ENCODE assay signal across 18 cellular contexts in the genomic region with DNA sequence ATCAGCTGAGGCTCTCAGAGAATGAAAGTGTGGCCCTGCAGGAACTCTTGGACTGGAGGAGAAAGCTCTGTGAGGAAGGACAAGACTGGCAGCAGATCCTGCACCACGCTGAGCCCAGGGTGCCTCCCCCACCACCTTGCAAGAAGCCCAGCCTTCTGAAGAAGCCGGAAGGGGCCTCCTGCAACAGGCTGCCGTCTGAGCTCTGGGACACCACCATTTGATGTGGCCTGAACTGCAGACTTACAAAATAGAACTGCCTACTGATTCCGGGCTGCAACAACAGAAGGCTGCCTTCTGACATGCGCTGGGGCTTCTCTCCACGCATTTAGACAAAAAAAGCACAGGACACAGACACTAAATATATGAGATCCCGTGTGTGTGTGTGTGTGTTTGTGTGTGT.
DNase-seq lines count a peak whose midpoint lies in the region; ATAC-seq and TF ChIP-seq lines count a peak whose summit lies in the region.
"Had no signal": no experiment of that assay in that cellular context is flagged by ENCODE, and none has a peak within 500 bp of the region (broad histone marks: within the 10 kb centered on the region; RNA-seq: fewer than 3 reads in every experiment).

No MANE protein-coding gene starts in this region.

- POLR2A ChIA-PET in activated naive CD8-positive, alpha-beta T cell treated with anti-CD3 and anti-CD28 coated beads, Interleukin-2, amount 10 ng/mL, durations not matched to agents 7 days and 5 days (lab: Charles Lee), result no interaction called here
- POLR2A ChIA-PET in IMR-90 (lab: Charles Lee; ENCODE audit: unreplicated experiment) (no interaction called here), Panc1 (lab: Charles Lee) (no interaction called here)

- no peak overlapping the region for H4K5ac ChIP-seq in IMR-90 (ENCODE audit: low read depth, low read length)

- in situ Hi-C loops in IMR-90 (cut with MboI; ENCODE audit: low sequenced_read_pairs) (no loop called here), Panc1 (cut with HindIII; ENCODE audit: low pct_unique_long_range_greater_than_20kb, low sequenced_read_pairs) (no loop called here)

- H2AK9ac ChIP-seq in IMR-90 (replicated peaks; ENCODE audit: low read depth, low read length, poor library complexity), result no peak overlapping the region

- no peak for DNase-seq in activated naive CD8-positive, alpha-beta T cell treated with anti-CD3 and anti-CD28 coated beads, Interleukin-2, amount 10 ng/mL, durations not matched to agents 7 days and 5 days
- DNase-seq in activated naive CD8-positive, alpha-beta T cell treated with anti-CD3 and anti-CD28 coated beads, Interleukin-2, amount 50 U/mL, for 24 hours, result no peak
- DNase-seq in IMR-90 (no peak), Panc1 (ENCODE audit: low read depth, low spot score) (no peak), mucosa of descending colon (no peak), AG20443 (ENCODE audit: low spot score) (no peak)
- DNase-seq: 8988T; ACHN; CD8-positive, alpha-beta T cell; COR-L47; GF-D8; GM23248; H9 had no signal

- peak overlapping the region; percentile 21 for H2AFZ ChIP-seq in IMR-90 (replicated peaks; ENCODE audit: low read length, poor library complexity)
- H2AFZ ChIP-seq: GM23248 had no signal

- CTCF ChIA-PET in IMR-90 (lab: Yijun Ruan, JAX), result no interaction called here
- CTCF ChIA-PET in Panc1 (lab: Charles Lee), result no interaction called here

- H3K27ac ChIP-seq in IMR-90 (ENCODE audit: insufficient read depth, low read length) (no peak overlapping the region), Panc1 (ENCODE audit: low read length) (no peak overlapping the region), neutrophil (peak overlapping the region; percentile 9)
- H3K27ac ChIP-seq: GM23248 had no signal

- H3K9me1 ChIP-seq in IMR-90 (ENCODE audit: insufficient read depth, low read length), result peaks cover 2% of the 10 kb centered on the region; the same call in 1 of the 2 replicates

- H3K9me3 Mint-ChIP-seq in activated naive CD8-positive, alpha-beta T cell treated with anti-CD3 and anti-CD28 coated beads, Interleukin-2, amount 10 ng/mL, durations not matched to agents 7 days and 5 days, result no peaks in the 10 kb centered on the region
- H3K9me3 Mint-ChIP-seq in activated naive CD8-positive, alpha-beta T cell treated with anti-CD3 and anti-CD28 coated beads, Interleukin-2, amount 50 U/mL, for 24 hours, result no peaks in the 10 kb centered on the region
- H3K9me3 Mint-ChIP-seq: CD8-positive, alpha-beta T cell; H9 had no signal

- TF ChIP-seq CTCF in IMR-90 (conservative IDR thresholded peaks at IDR 0.05; ENCODE audit: low read depth, low read length) (no peak), Panc1 (IDR thresholded peaks at IDR 0.05) (no peak), neutrophil (IDR thresholded peaks at IDR 0.05) (no peak), mucosa of descending colon (IDR thresholded peaks at IDR 0.05) (no peak)

- H2BK5ac ChIP-seq in IMR-90 (ENCODE audit: low read depth, low read length, poor library complexity, severe bottlenecking), result no peak overlapping the region

- H3K27ac Mint-ChIP-seq in activated naive CD8-positive, alpha-beta T cell treated with anti-CD3 and anti-CD28 coated beads, Interleukin-2, amount 10 ng/mL, durations not matched to agents 7 days and 5 days, result no peak overlapping the region
- H3K27ac Mint-ChIP-seq in activated naive CD8-positive, alpha-beta T cell treated with anti-CD3 and anti-CD28 coated beads, Interleukin-2, amount 50 U/mL, for 24 hours, result no peak overlapping the region
- H3K27ac Mint-ChIP-seq: B cell; CD14-positive monocyte; CD8-positive, alpha-beta T cell; IgD-negative memory B cell had no signal

- no peak overlapping the region for H3K18ac ChIP-seq in IMR-90 (ENCODE audit: low read depth, low read length)

- H2AK5ac ChIP-seq in IMR-90 (ENCODE audit: low read depth, low read length), result no peak overlapping the region

- no peak overlapping the region for H3K4me3 Mint-ChIP-seq in activated naive CD8-positive, alpha-beta T cell treated with anti-CD3 and anti-CD28 coated beads, Interleukin-2, amount 10 ng/mL, durations not matched to agents 7 days and 5 days
- no peak overlapping the region for H3K4me3 Mint-ChIP-seq in activated naive CD8-positive, alpha-beta T cell treated with anti-CD3 and anti-CD28 coated beads, Interleukin-2, amount 50 U/mL, for 24 hours
- H3K4me3 Mint-ChIP-seq: B cell; CD14-positive monocyte; CD8-positive, alpha-beta T cell; H9; IgD-negative memory B cell had no signal

- H3K4me1 ChIP-seq in IMR-90 (ENCODE audit: control insufficient read depth, insufficient read depth, low read length) (no peaks in the 10 kb centered on the region; the same call in 1 of the 2 replicates), Panc1 (ENCODE audit: control insufficient read depth, insufficient read depth, low read length) (peaks cover 4% of the 10 kb centered on the region), neutrophil (ENCODE audit: control insufficient read depth in 1 of 2, insufficient read depth in 1 of 2, low read depth in 1 of 2, low read length in 1 of 2) (no peaks in the 10 kb centered on the region), mucosa of descending colon (ENCODE audit: low read depth) (no peaks in the 10 kb centered on the region)

- no peak for TF ChIP-seq RAD21 in IMR-90 (IDR thresholded peaks at IDR 0.05; ENCODE audit: low read length)

- no peak overlapping the region for H3K14ac ChIP-seq in IMR-90 (replicated peaks; ENCODE audit: low read depth, low read length)

- H3K9ac ChIP-seq in IMR-90 (ENCODE audit: low read depth, low read length), result no peak overlapping the region
- H3K9ac ChIP-seq: GM23248 had no signal

- H3K36me3 Mint-ChIP-seq in activated naive CD8-positive, alpha-beta T cell treated with anti-CD3 and anti-CD28 coated beads, Interleukin-2, amount 10 ng/mL, durations not matched to agents 7 days and 5 days, result no peaks in the 10 kb centered on the region
- no peaks in the 10 kb centered on the region for H3K36me3 Mint-ChIP-seq in activated naive CD8-positive, alpha-beta T cell treated with anti-CD3 and anti-CD28 coated beads, Interleukin-2, amount 50 U/mL, for 24 hours (ENCODE audit: low read depth)
- H3K36me3 Mint-ChIP-seq: CD14-positive monocyte; CD8-positive, alpha-beta T cell; IgD-negative memory B cell had no signal

- H3K4me2 ChIP-seq in IMR-90 (ENCODE audit: low read depth, low read length), result no peak overlapping the region

- H3K4me3 ChIP-seq in IMR-90 (ENCODE audit: insufficient read depth, low read depth, low read length), result no peak overlapping the region
- no peak overlapping the region for H3K4me3 ChIP-seq in Panc1 (ENCODE audit: low read depth in 2 of 2, low read length in 2 of 2)
- H3K4me3 ChIP-seq in neutrophil (ENCODE audit: low read depth in 1 of 2, low read length in 1 of 2), result no peak overlapping the region
- no peak overlapping the region for H3K4me3 ChIP-seq in mucosa of descending colon
- H3K4me3 ChIP-seq: GM23248 had no signal

- BruUV-seq in IMR-90 (replicated peaks; lab: Mats Ljungman, UMichigan) (no TSS peak), Panc1 (replicated peaks; lab: Mats Ljungman, UMichigan) (no TSS peak)

- peak; percentile 39 for ATAC-seq in activated naive CD8-positive, alpha-beta T cell treated with anti-CD3 and anti-CD28 coated beads, Interleukin-2, amount 10 ng/mL, durations not matched to agents 7 days and 5 days (ENCODE audit: low read depth)
- ATAC-seq in activated naive CD8-positive, alpha-beta T cell treated with anti-CD3 and anti-CD28 coated beads, Interleukin-2, amount 50 U/mL, for 24 hours, result no peak
- ATAC-seq in IMR-90 (ENCODE audit: low read depth) (no peak), Panc1 (0 out of 2 replicates have a peak, but pooled peaks have one; percentile 26), GM21619 (IDR thresholded peaks at IDR 0.05; ENCODE audit: unreplicated experiment) (no peak), mucosa of descending colon (no peak)
- ATAC-seq: CD8-positive, alpha-beta T cell had no signal

- no peak overlapping the region for H2BK120ac ChIP-seq in IMR-90 (ENCODE audit: low read depth, low read length)

- no peaks in the 10 kb centered on the region for H3K36me3 ChIP-seq in IMR-90 (ENCODE audit: control insufficient read depth, insufficient read depth, low read length)
- no peaks in the 10 kb centered on the region for H3K36me3 ChIP-seq in Panc1 (ENCODE audit: control insufficient read depth, insufficient read depth, low read length)
- no peaks in the 10 kb centered on the region for H3K36me3 ChIP-seq in neutrophil
- no peaks in the 10 kb centered on the region for H3K36me3 ChIP-seq in mucosa of descending colon (ENCODE audit: low read depth)

- no peak overlapping the region for H3K4ac ChIP-seq in IMR-90 (ENCODE audit: low read depth, low read length)

- intact Hi-C loops in IMR-90 (cut with micrococcal nuclease) (no loop called here), Panc1 (cut with micrococcal nuclease; ENCODE audit: unreplicated experiment) (no loop called here), mucosa of descending colon (cut with DNase I, micrococcal nuclease) (no loop called here)

- H2BK15ac ChIP-seq in IMR-90 (ENCODE audit: low read depth, low read length), result no peak overlapping the region

- no peaks in the 10 kb centered on the region for H3K4me1 Mint-ChIP-seq in activated naive CD8-positive, alpha-beta T cell treated with anti-CD3 and anti-CD28 coated beads, Interleukin-2, amount 10 ng/mL, durations not matched to agents 7 days and 5 days
- H3K4me1 Mint-ChIP-seq in activated naive CD8-positive, alpha-beta T cell treated with anti-CD3 and anti-CD28 coated beads, Interleukin-2, amount 50 U/mL, for 24 hours, result no peaks in the 10 kb centered on the region
- H3K4me1 Mint-ChIP-seq: B cell, CD14-positive monocyte, IgD-negative memory B cell had no signal

- 72% methylated on average over 3 of the region's 7 CpGs; no CpG with 5 or more reads in 1 of the 2 experiments for WGBS in IMR-90 (ENCODE audit: extremely low coverage in 2 of 2, insufficient read length in 1 of 2), 2 experiments

- dilution Hi-C loops in IMR-90 (cut with HindIII; ENCODE audit: low sequenced_read_pairs, unreplicated experiment), result no loop called here

- no peaks in the 10 kb centered on the region for H4K20me1 ChIP-seq in IMR-90 (ENCODE audit: insufficient read depth, low read length)

- no peaks in the 10 kb centered on the region for H3K79me1 ChIP-seq in IMR-90 (ENCODE audit: low read depth in 1 of 2, low read length in 2 of 2)

- no peaks in the 10 kb centered on the region for H3K27me3 Mint-ChIP-seq in activated naive CD8-positive, alpha-beta T cell treated with anti-CD3 and anti-CD28 coated beads, Interleukin-2, amount 10 ng/mL, durations not matched to agents 7 days and 5 days
- H3K27me3 Mint-ChIP-seq in activated naive CD8-positive, alpha-beta T cell treated with anti-CD3 and anti-CD28 coated beads, Interleukin-2, amount 50 U/mL, for 24 hours, result peaks cover 3% of the 10 kb centered on the region

- H2BK20ac ChIP-seq in IMR-90 (ENCODE audit: low read depth, low read length), result no peak overlapping the region

- no peak overlapping the region for H4K8ac ChIP-seq in IMR-90 (ENCODE audit: low read depth in 2 of 2, low read length in 2 of 2)

- no peak overlapping the region for H4K91ac ChIP-seq in IMR-90 (ENCODE audit: insufficient read depth, low read depth, low read length)

- H3K23ac ChIP-seq in IMR-90 (ENCODE audit: low read depth, low read length), result no peak overlapping the region

- H3K9me3 ChIP-seq in IMR-90 (ENCODE audit: control insufficient read depth, insufficient read depth, low read length), result no peaks in the 10 kb centered on the region
- H3K9me3 ChIP-seq in Panc1 (ENCODE audit: control insufficient read depth, insufficient read depth, low read depth, low read length), result no peaks in the 10 kb centered on the region
- H3K9me3 ChIP-seq in neutrophil, result no peaks in the 10 kb centered on the region
- no peaks in the 10 kb centered on the region for H3K9me3 ChIP-seq in mucosa of descending colon

- no peak for TF ChIP-seq POLR2A in IMR-90 (IDR thresholded peaks at IDR 0.05; ENCODE audit: low read depth, low read length)

- H3K56ac ChIP-seq in IMR-90 (ENCODE audit: extremely low read depth, insufficient read depth, low read length), result no peak overlapping the region

- no peaks in the 10 kb centered on the region for H3K27me3 ChIP-seq in IMR-90 (ENCODE audit: control insufficient read depth, insufficient read depth, low read length)
- no peaks in the 10 kb centered on the region for H3K27me3 ChIP-seq in Panc1 (ENCODE audit: control insufficient read depth, insufficient read depth, low read length)
- no peaks in the 10 kb centered on the region for H3K27me3 ChIP-seq in neutrophil

Comparison
In these comparisons a context has a peak if more than half of its experiments do, and no peak if none do; other contexts are left out.
1. ATAC-seq: peak in activated naive CD8-positive, alpha-beta T cell treated with anti-CD3 and anti-CD28 coated beads, Interleukin-2, amount 10 ng/mL, durations not matched to agents 7 days and 5 days (single experiment) and Panc1 (single experiment); none in activated naive CD8-positive, alpha-beta T cell treated with anti-CD3 and anti-CD28 coated beads, Interleukin-2, amount 50 U/mL, for 24 hours (single experiment), IMR-90 (single experiment), GM21619 (single experiment) and mucosa of descending colon (single experiment).